Comparison of ENCODE assay signal across 8 cellular contexts in genomic region chr22:45503071-45503815, GRCh38. TPM values are rescaled to one million over a fixed set of nuclear protein-coding genes. Genes with fewer than 3 reads are reported as not detected.
DNase-seq lines count a peak whose midpoint lies in the region; ATAC-seq and TF ChIP-seq lines count a peak whose summit lies in the region.

No MANE protein-coding gene starts in this region.

- H2AFZ ChIP-seq in hepatocyte = peak overlapping the region; percentile 49

- no peaks in the 10 kb centered on the region for H3K4me1 Mint-ChIP-seq in T-helper 2 cell treated with Interferon-gamma antibody and Interleukin-4, amounts not matched to agents 5 μg/mL and 100 μg/mL, for 36 hours (ENCODE audit: low read depth)
- peaks cover 17% of the 10 kb centered on the region for H3K4me1 Mint-ChIP-seq in stimulated activated memory B cell treated with anti-CD40 and anti-IgM and Interleukin-4, amounts not matched to agents 10 μg/mL and 1 μg/mL and 100 μg/mL, for 72 hours

- DNase-seq in GM10248 (ENCODE audit: extremely low spot score) = peak; percentile 17
- no peak for DNase-seq in hepatocyte (ENCODE audit: low spot score)
- no peak for DNase-seq in sigmoid colon
- DNase-seq in activated CD4-positive, alpha-beta T cell treated with anti-CD3 and anti-CD28 coated beads for 1 hour = no peak
- DNase-seq in HT-29 (ENCODE audit: low spot score) = no peak
- DNase-seq in T-helper 2 cell treated with Interferon-gamma antibody and Interleukin-4, amounts not matched to agents 5 μg/mL and 100 μg/mL, for 36 hours (ENCODE audit: low spot score) = no peak

- TF ChIP-seq EP300 in sigmoid colon (IDR thresholded peaks at IDR 0.05) = no peak

- no peaks in the 10 kb centered on the region for H3K9me3 Mint-ChIP-seq in T-helper 2 cell treated with Interferon-gamma antibody and Interleukin-4, amounts not matched to agents 5 μg/mL and 100 μg/mL, for 36 hours
- no peaks in the 10 kb centered on the region for H3K9me3 Mint-ChIP-seq in stimulated activated memory B cell treated with anti-CD40 and anti-IgM and Interleukin-4, amounts not matched to agents 10 μg/mL and 1 μg/mL and 100 μg/mL, for 72 hours

- H3K36me3 Mint-ChIP-seq in T-helper 2 cell treated with Interferon-gamma antibody and Interleukin-4, amounts not matched to agents 5 μg/mL and 100 μg/mL, for 36 hours (ENCODE audit: low read depth) = no peaks in the 10 kb centered on the region
- H3K36me3 Mint-ChIP-seq in stimulated activated memory B cell treated with anti-CD40 and anti-IgM and Interleukin-4, amounts not matched to agents 10 μg/mL and 1 μg/mL and 100 μg/mL, for 72 hours = no peaks in the 10 kb centered on the region

- 2% methylated on average over 50 of the region's 51 CpGs for WGBS in hepatocyte (ENCODE audit: low lambda C conversion rate, missing lambda C conversion rate)
- 13 to 21% methylated on average over 51 of the region's 51 CpGs for WGBS in sigmoid colon, 2 donors

- peak overlapping the region; percentile 98 for H3K4me2 ChIP-seq in hepatocyte

- ATAC-seq in SK-N-SH treated with all-trans-retinoic acid at 6 μM for 48 hours = peak; percentile 14
- ATAC-seq in stimulated activated memory B cell treated with anti-CD40 and anti-IgM and Interleukin-4, amounts not matched to agents 10 μg/mL and 1 μg/mL and 100 μg/mL, for 72 hours = no peak

- H3K27ac ChIP-seq in hepatocyte (peak overlapping the region; percentile 93), sigmoid colon (peak overlapping the region; percentile 74 to 82 (median 78))

- H3K4me1 ChIP-seq in hepatocyte (ENCODE audit: insufficient read depth) (peaks cover 55% of the 10 kb centered on the region), sigmoid colon (peaks cover 0 to 45% (median 38%) of the 10 kb centered on the region in 4 donors)

- peaks cover 35% of the 10 kb centered on the region for H3K27me3 Mint-ChIP-seq in T-helper 2 cell treated with Interferon-gamma antibody and Interleukin-4, amounts not matched to agents 5 μg/mL and 100 μg/mL, for 36 hours (ENCODE audit: low read depth)
- H3K27me3 Mint-ChIP-seq in stimulated activated memory B cell treated with anti-CD40 and anti-IgM and Interleukin-4, amounts not matched to agents 10 μg/mL and 1 μg/mL and 100 μg/mL, for 72 hours = peaks cover 75% of the 10 kb centered on the region

- CTCF ChIA-PET in GM10248 (lab: Yijun Ruan, JAX) = no interaction called here

- H3K4me3 ChIP-seq in hepatocyte (peak overlapping the region; percentile 94), sigmoid colon (peak overlapping the region; percentile 48 to 63 (median 61))

- no peaks in the 10 kb centered on the region for H4K20me1 ChIP-seq in hepatocyte (ENCODE audit: insufficient read depth, poor library complexity, severe bottlenecking)

- H3K9me3 ChIP-seq in hepatocyte (ENCODE audit: low read depth) (no peaks in the 10 kb centered on the region), sigmoid colon (no peaks in the 10 kb centered on the region)

- no peaks in the 10 kb centered on the region for H3K9me2 ChIP-seq in hepatocyte (replicated peaks; ENCODE audit: insufficient read depth)

- H3K27ac Mint-ChIP-seq in T-helper 2 cell treated with Interferon-gamma antibody and Interleukin-4, amounts not matched to agents 5 μg/mL and 100 μg/mL, for 36 hours = no peak overlapping the region
- no peak overlapping the region for H3K27ac Mint-ChIP-seq in stimulated activated memory B cell treated with anti-CD40 and anti-IgM and Interleukin-4, amounts not matched to agents 10 μg/mL and 1 μg/mL and 100 μg/mL, for 72 hours

- no peak for TF ChIP-seq POLR2A in sigmoid colon (IDR thresholded peaks at IDR 0.05)

- H3K36me3 ChIP-seq in hepatocyte (replicated peaks; ENCODE audit: insufficient read depth, low read depth) (no peaks in the 10 kb centered on the region), sigmoid colon (no peaks in the 10 kb centered on the region)

- H3K27me3 ChIP-seq in hepatocyte (no peaks in the 10 kb centered on the region), sigmoid colon (peaks cover 8 to 21% (median 11%) of the 10 kb centered on the region in 3 donors)

- peaks cover 54% of the 10 kb centered on the region for H3K79me2 ChIP-seq in hepatocyte

- H3K4me3 Mint-ChIP-seq in T-helper 2 cell treated with Interferon-gamma antibody and Interleukin-4, amounts not matched to agents 5 μg/mL and 100 μg/mL, for 36 hours = no peak overlapping the region
- H3K4me3 Mint-ChIP-seq in stimulated activated memory B cell treated with anti-CD40 and anti-IgM and Interleukin-4, amounts not matched to agents 10 μg/mL and 1 μg/mL and 100 μg/mL, for 72 hours = no peak overlapping the region

- TF ChIP-seq CTCF in GM10248 (IDR thresholded peaks at IDR 0.05; ENCODE audit: control extremely low read depth, extremely low read depth, low read depth, missing control alignments) (no peak), hepatocyte (IDR thresholded peaks at IDR 0.05; ENCODE audit: poor library complexity) (no peak), sigmoid colon (IDR thresholded peaks at IDR 0.05) (no peak)

- intact Hi-C loops in sigmoid colon (cut with DNase I) = no loop called here

- POLR2A ChIA-PET in GM10248 (lab: Yijun Ruan, JAX) = no interaction called here

TF ChIP-seq in SK-N-SH treated with all-trans-retinoic acid at 6 μM for 48 hours, 23 proteins besides CTCF, POLR2A, EP300 and RAD21:
- TF ChIP-seq ZNF70 (CRISPR knock-in tag; IDR thresholded peaks at IDR 0.05) (no peak), GLIS3 (CRISPR knock-in tag; IDR thresholded peaks at IDR 0.05) (no peak)

RNA-seq across cellular contexts. Expression of gene FBLN1, which starts 0.6 kb away (rescaled TPM):
- total RNA-seq in hepatocyte (185 and 201 TPM in 2 replicates), sigmoid colon (100 to 1,000 TPM; 123 to 230 (median 205) TPM)
- polyA plus RNA-seq in hepatocyte (669 and 709 TPM in 2 replicates), sigmoid colon (10 to 100 TPM in 2 of 3 donors, 1 to 10 TPM in 1; 9.0 to 43.6 (median 33.0) TPM)
- total RNA-seq in HT-29 (2014; rRNA removed; shearing (Covaris generic)) = 0.43 and 0.63 TPM in 2 replicates

Comparison
In these comparisons a context has a peak if more than half of its experiments do, and no peak if none do; other contexts are left out.
1. RNA of gene FBLN1, which starts 0.6 kb away (total RNA-seq): 123 to 230 TPM in sigmoid colon and 185 to 201 TPM in hepatocyte; 0.43 to 0.63 TPM in HT-29; every median in the first group is over 10 times any median in the second.